Comparison of ENCODE assay signal across 16 cellular contexts in genomic region chr20:47243906-47244305, GRCh38.
A peak's percentile ranks its signal among the peaks of the same experiment; 100 is the strongest.
DNase-seq lines count a peak whose midpoint lies in the region; ATAC-seq and TF ChIP-seq lines count a peak whose summit lies in the region.
"Had no signal": no experiment of that assay in that cellular context is flagged by ENCODE, and none has a peak within 500 bp of the region (broad histone marks: within the 10 kb centered on the region; RNA-seq: fewer than 3 reads in every experiment).

No MANE protein-coding gene starts in this region.

- no peak overlapping the region for H3K4me3 ChIP-seq in BLaER1 treated with 17β-estradiol and CSF1 and Interleukin-3, amounts not matched to agents 10 nM and 100 nM
- no peak overlapping the region for H3K4me3 ChIP-seq in gastroesophageal sphincter
- H3K4me3 ChIP-seq: skin epidermis, testis had no signal

- TF ChIP-seq POLR2A in gastroesophageal sphincter (IDR thresholded peaks at IDR 0.05), result no peak

- H3K36me3 ChIP-seq in BLaER1 treated with 17β-estradiol and CSF1 and Interleukin-3, amounts not matched to agents 10 nM and 100 nM, result peaks cover 70 to 92% (median 85%) of the 10 kb centered on the region in 11 experiments
- peaks cover 2 to 78% of the 10 kb centered on the region in 2 donors for H3K36me3 ChIP-seq in gastroesophageal sphincter

- H3K4ac ChIP-seq in H9 (ENCODE audit: low read depth, low read length), result no peak overlapping the region

- no peaks in the 10 kb centered on the region for H3K23me2 ChIP-seq in H9 (ENCODE audit: insufficient read length, low read depth, low read length, poor library complexity, severe bottlenecking)

- no peaks in the 10 kb centered on the region for H3K79me1 ChIP-seq in H9 (ENCODE audit: insufficient read depth, low read depth, low read length, poor library complexity, severe bottlenecking)

- H4K91ac ChIP-seq in H9 (ENCODE audit: insufficient read length, low read depth, low read length), result no peak overlapping the region

- H3K56ac ChIP-seq in H9 (ENCODE audit: insufficient read length, low read depth, low read length), result no peak overlapping the region

- H2BK15ac ChIP-seq in H9 (ENCODE audit: low read depth, low read length), result no peak overlapping the region

- no peaks in the 10 kb centered on the region for H3K79me2 ChIP-seq in H9 (ENCODE audit: insufficient read depth, low read length)

- H3K23ac ChIP-seq in H9 (ENCODE audit: insufficient read length, low read depth, low read length), result no peak overlapping the region

- H3K18ac ChIP-seq in H9 (ENCODE audit: insufficient read length, low read depth, low read length), result no peak overlapping the region

- DNase-seq in H9 (no peak), naive B cell (no peak), medulla oblongata (ENCODE audit: extremely low spot score) (no peak), SIG-M5 treated with dmso at 0.1 percent for 504 hours (lab: John Stamatoyannopoulos, UW; ENCODE audit: unreplicated experiment) (no peak)
- DNase-seq in stimulated activated CD4-positive, alpha-beta T cell treated with anti-CD3 and anti-CD28 coated beads, Interleukin-12 subunit alpha, Interleukin-12 subunit beta, amount 100 ng/mL, for 4 hours, result no peak
- DNase-seq: DMS 273 treated with DMSO at 0.1 percent for 48 hours, MM.1S, NCI-H187 treated with DMSO at 0.1 percent for 48 hours, NCI-H446 treated with DMSO at 0.1 percent for 48 hours, SHP77 treated with DMSO at 0.1 percent for 48 hours, T-helper 17 cell, testis had no signal

- H3K27me3 Mint-ChIP-seq in H9 (ENCODE audit: low read depth) (no peaks in the 10 kb centered on the region), naive B cell (no peaks in the 10 kb centered on the region)
- H3K27me3 Mint-ChIP-seq in activated T-helper 17 cell treated with anti-CD3 and anti-CD28 coated beads, Interleukin-2, amount 50 U/mL, for 72 hours, result no peaks in the 10 kb centered on the region
- H3K27me3 Mint-ChIP-seq: T-helper 17 cell had no signal

- H4K5ac ChIP-seq in H9 (ENCODE audit: insufficient read length, low read depth, low read length), result no peak overlapping the region

- peaks cover 32 to 97% (median 61%) of the 10 kb centered on the region in 11 experiments; a peak in 21 of 22 replicates for H4K20me1 ChIP-seq in BLaER1 treated with 17β-estradiol and CSF1 and Interleukin-3, amounts not matched to agents 10 nM and 100 nM
- peaks cover 4% of the 10 kb centered on the region for H4K20me1 ChIP-seq in H9 (ENCODE audit: control insufficient read depth, insufficient read depth, insufficient read length)

- H2AK5ac ChIP-seq in H9 (ENCODE audit: insufficient read length, low read length), result no peak overlapping the region

- H2AFZ ChIP-seq in H9 (ENCODE audit: low read length), result no peak overlapping the region

- no peak overlapping the region for H3K4me3 Mint-ChIP-seq in H9
- H3K4me3 Mint-ChIP-seq in activated T-helper 17 cell treated with anti-CD3 and anti-CD28 coated beads, Interleukin-2, amount 50 U/mL, for 72 hours, result no peak overlapping the region
- H3K4me3 Mint-ChIP-seq in naive B cell, result no peak overlapping the region
- H3K4me3 Mint-ChIP-seq: T-helper 17 cell had no signal

- H3T11ph ChIP-seq in H9 (ENCODE audit: low read length), result no peak overlapping the region

- peaks cover 18 to 98% (median 79%) of the 10 kb centered on the region in 10 experiments for H3K4me1 ChIP-seq in BLaER1 treated with 17β-estradiol and CSF1 and Interleukin-3, amounts not matched to agents 10 nM and 100 nM
- H3K4me1 ChIP-seq in H9 (ENCODE audit: insufficient read depth, low read length) (no peaks in the 10 kb centered on the region), gastroesophageal sphincter (peaks cover 0 to 14% (median 3%) of the 10 kb centered on the region in 3 donors)
- H3K4me1 ChIP-seq: testis had no signal

- H2BK20ac ChIP-seq in H9 (ENCODE audit: low read depth, low read length, poor library complexity, severe bottlenecking), result no peak overlapping the region

- H2BK12ac ChIP-seq in H9 (ENCODE audit: insufficient read length, low read depth, low read length), result no peak overlapping the region

- peak overlapping the region; percentile 16 for H2BK5ac ChIP-seq in H9 (ENCODE audit: insufficient read length, low read length)

- no peaks in the 10 kb centered on the region for H3K9me3 Mint-ChIP-seq in H9
- no peaks in the 10 kb centered on the region for H3K9me3 Mint-ChIP-seq in activated T-helper 17 cell treated with anti-CD3 and anti-CD28 coated beads, Interleukin-2, amount 50 U/mL, for 72 hours
- H3K9me3 Mint-ChIP-seq in naive B cell, result no peaks in the 10 kb centered on the region

- H4K8ac ChIP-seq in H9 (replicated peaks; ENCODE audit: insufficient read length, low read depth, low read length), result no peak overlapping the region

- H3K4me1 Mint-ChIP-seq in H9 (peaks cover 0 to 14% of the 10 kb centered on the region in 2 experiments; a peak in 2 of 4 replicates), naive B cell (peaks cover 3 to 6% (median 6%) of the 10 kb centered on the region in 3 donors)
- peaks cover 4% of the 10 kb centered on the region for H3K4me1 Mint-ChIP-seq in activated T-helper 17 cell treated with anti-CD3 and anti-CD28 coated beads, Interleukin-2, amount 50 U/mL, for 72 hours

- TF ChIP-seq EP300 in gastroesophageal sphincter (IDR thresholded peaks at IDR 0.05), result no peak

- no CpG with 5 or more reads among the region's 2 CpGs for WGBS in H9 (ENCODE audit: extremely low coverage, insufficient read length, low lambda C conversion rate)
- 83 to 93% methylated on average over 2 of the region's 2 CpGs for WGBS in gastroesophageal sphincter (ENCODE audit: low coverage in 1 of 2), 2 donors

- H3K27ac Mint-ChIP-seq in H9 (peak overlapping the region in 2 of 3 experiments; percentile 37 to 77; a peak in 4 of 7 replicates), naive B cell (peak overlapping the region in 4 of 6 donors; percentile 7 to 26 (median 11))
- H3K27ac Mint-ChIP-seq in activated T-helper 17 cell treated with anti-CD3 and anti-CD28 coated beads, Interleukin-2, amount 50 U/mL, for 72 hours, result peak overlapping the region; percentile 22
- H3K27ac Mint-ChIP-seq: T-helper 17 cell had no signal

- peak overlapping the region in 7 of 11 experiments; percentile 18 to 79 (median 48); a peak in 11 of 22 replicates for H3K4me2 ChIP-seq in BLaER1 treated with 17β-estradiol and CSF1 and Interleukin-3, amounts not matched to agents 10 nM and 100 nM
- H3K4me2 ChIP-seq in H9 (ENCODE audit: insufficient read depth, insufficient read length, low read length), result no peak overlapping the region

- no peaks in the 10 kb centered on the region for H3K9me3 ChIP-seq in BLaER1 treated with 17β-estradiol and CSF1 and Interleukin-3, amounts not matched to agents 10 nM and 100 nM (replicated peaks in 1 of 11)
- H3K9me3 ChIP-seq in H9 (ENCODE audit: control insufficient read depth, low read depth, low read length) (no peaks in the 10 kb centered on the region), gastroesophageal sphincter (no peaks in the 10 kb centered on the region)
- H3K9me3 ChIP-seq: testis had no signal

- H2BK120ac ChIP-seq in H9 (ENCODE audit: low read depth, low read length, poor library complexity, severe bottlenecking), result no peak overlapping the region

- H3K27me3 ChIP-seq in BLaER1 treated with 17β-estradiol and CSF1 and Interleukin-3, amounts not matched to agents 10 nM and 100 nM, result no peaks in the 10 kb centered on the region
- H3K27me3 ChIP-seq in H9 (ENCODE audit: insufficient read depth, low read length), result no peaks in the 10 kb centered on the region
- no peaks in the 10 kb centered on the region for H3K27me3 ChIP-seq in gastroesophageal sphincter
- H3K27me3 ChIP-seq: testis had no signal

- no peak for ATAC-seq in activated T-helper 17 cell treated with anti-CD3 and anti-CD28 coated beads, Interleukin-2, amount 50 U/mL, for 72 hours (replicated peaks)
- ATAC-seq in naive B cell (ENCODE audit: low read depth in 2 of 2), result no peak
- ATAC-seq in gastroesophageal sphincter, result no peak
- ATAC-seq: T-helper 17 cell had no signal

- peak overlapping the region in 5 of 11 experiments; percentile 2 to 59 (median 43); a peak in 5 of 22 replicates for H3K9ac ChIP-seq in BLaER1 treated with 17β-estradiol and CSF1 and Interleukin-3, amounts not matched to agents 10 nM and 100 nM
- H3K9ac ChIP-seq in H9 (ENCODE audit: extremely low read depth, insufficient read length, low read length), result no peak overlapping the region

- H3K14ac ChIP-seq in H9 (ENCODE audit: insufficient read depth, low read length), result no peak overlapping the region

- H3K27ac ChIP-seq in BLaER1 treated with 17β-estradiol and CSF1 and Interleukin-3, amounts not matched to agents 10 nM and 100 nM, result peak overlapping the region in 7 of 11 experiments; percentile 2 to 72 (median 63); a peak in 12 of 22 replicates
- H3K27ac ChIP-seq in H9 (ENCODE audit: insufficient read length, low read depth, low read length), result no peak overlapping the region
- no peak overlapping the region for H3K27ac ChIP-seq in gastroesophageal sphincter
- H3K27ac ChIP-seq: skin epidermis, testis had no signal

- H3K36me3 Mint-ChIP-seq in H9 (ENCODE audit: insufficient read depth in 1 of 3, low read depth in 3 of 3) (peaks cover 37 to 79% (median 72%) of the 10 kb centered on the region in 3 experiments), naive B cell (peaks cover 13 to 20% of the 10 kb centered on the region in 2 donors)
- H3K36me3 Mint-ChIP-seq in activated T-helper 17 cell treated with anti-CD3 and anti-CD28 coated beads, Interleukin-2, amount 50 U/mL, for 72 hours (ENCODE audit: low read depth), result peaks cover 83% of the 10 kb centered on the region

- TF ChIP-seq CTCF in H9 (conservative IDR thresholded peaks at IDR 0.05) (no peak), gastroesophageal sphincter (IDR thresholded peaks at IDR 0.05) (no peak)

Comparison
In these comparisons a context has a peak if more than half of its experiments do, and no peak if none do; other contexts are left out.
1. H3K27ac ChIP-seq: peak in BLaER1 treated with 17β-estradiol and CSF1 and Interleukin-3, amounts not matched to agents 10 nM and 100 nM (7 of 11); none in H9 (single experiment) and gastroesophageal sphincter (0 of 4).
2. Peak in every context shown above with its lines, with median percentiles within 50 percentile points of each other: H3K27ac Mint-ChIP-seq.